Comparison of ENCODE assay signal across 25 cellular contexts in genomic region chr7:71251706-71252105, GRCh38.
"Had no signal": no experiment of that assay in that cellular context is flagged by ENCODE, and none has a peak within 500 bp of the region (broad histone marks: within the 10 kb centered on the region; RNA-seq: fewer than 3 reads in every experiment).

No MANE protein-coding gene starts in this region.

- ATAC-seq: left colon; left lung; lower lobe of right lung; naive thymus-derived CD8-positive, alpha-beta T cell; pancreas; right lobe of liver; stimulated activated memory B cell treated with anti-CD40 and anti-IgM and Interleukin-4, amounts not matched to agents 10 μg/mL and 1 μg/mL and 100 μg/mL, for 72 hours; stimulated activated naive CD8-positive, alpha-beta T cell treated with anti-CD3 and anti-CD28 coated beads, Interleukin-15, amount 100 ng/mL, for 72 hours had no signal

- H3K27ac ChIP-seq: left lung, lower lobe of right lung, pancreas, right atrium auricular region, right lobe of liver, tibial nerve, uterus had no signal

- FAIRE-seq: kidney, pancreas had no signal

- H3K27me3 ChIP-seq: left lung, pancreas, right atrium auricular region, right lobe of liver, tibial nerve, uterus had no signal

- H3K4me1 Mint-ChIP-seq: naive thymus-derived CD8-positive, alpha-beta T cell; neural crest cell; stimulated activated memory B cell treated with anti-CD40 and anti-IgM and Interleukin-4, amounts not matched to agents 10 μg/mL and 1 μg/mL and 100 μg/mL, for 72 hours; stimulated activated naive CD8-positive, alpha-beta T cell treated with anti-CD3 and anti-CD28 coated beads, Interleukin-15, amount 100 ng/mL, for 72 hours had no signal

- H3K27me3 Mint-ChIP-seq: stimulated activated memory B cell treated with anti-CD40 and anti-IgM and Interleukin-4, amounts not matched to agents 10 μg/mL and 1 μg/mL and 100 μg/mL, for 72 hours; stimulated activated naive CD8-positive, alpha-beta T cell treated with anti-CD3 and anti-CD28 coated beads, Interleukin-15, amount 100 ng/mL, for 72 hours; type B pancreatic cell had no signal

- H3K9me3 ChIP-seq: lower lobe of right lung, pancreas, right atrium auricular region, right lobe of liver, uterus had no signal

- H3K4me3 Mint-ChIP-seq: naive thymus-derived CD8-positive, alpha-beta T cell; nephron; neural crest cell; stimulated activated memory B cell treated with anti-CD40 and anti-IgM and Interleukin-4, amounts not matched to agents 10 μg/mL and 1 μg/mL and 100 μg/mL, for 72 hours; stimulated activated naive CD8-positive, alpha-beta T cell treated with anti-CD3 and anti-CD28 coated beads, Interleukin-15, amount 100 ng/mL, for 72 hours; type B pancreatic cell had no signal

- H3K36me3 ChIP-seq: left lung, lower lobe of right lung, pancreas, right atrium auricular region, right lobe of liver, tibial nerve, uterus had no signal

- DNase-seq: hippocampal formation; kidney; left colon; left lung; lower lobe of right lung; mammary epithelial cell; mesenchymal stem cell; naive thymus-derived CD8-positive, alpha-beta T cell; nucleus accumbens; pancreas; right lobe of liver; stimulated activated CD4-positive, alpha-beta T cell treated with anti-CD3 and anti-CD28 coated beads, Interleukin-1b, Interleukin-23, amount 100 ng/mL, for 48 hours; stimulated activated CD4-positive, alpha-beta T cell treated with anti-CD3 and anti-CD28 coated beads, Interleukin-2, amount 100 ng/mL, for 48 hours; stimulated activated CD4-positive, alpha-beta T cell treated with anti-CD3 and anti-CD28 coated beads, Interleukin-4, amount 100 ng/mL, for 4 hours; stimulated activated CD8-positive, alpha-beta memory T cell treated with anti-CD3 and anti-CD28 coated beads, Interleukin-4, amount 100 ng/mL, for 48 hours; stimulated activated naive CD4-positive, alpha-beta T cell treated with Interleukin-2 at 50 U/mL for 16 hours; stimulated activated naive CD8-positive, alpha-beta T cell treated with anti-CD3 and anti-CD28 coated beads, Interleukin-15, amount 100 ng/mL, for 72 hours; uterus had no signal

- H3K9me3 Mint-ChIP-seq: neural crest cell had no signal

- H3K36me3 Mint-ChIP-seq: stimulated activated memory B cell treated with anti-CD40 and anti-IgM and Interleukin-4, amounts not matched to agents 10 μg/mL and 1 μg/mL and 100 μg/mL, for 72 hours; type B pancreatic cell had no signal

- H3K4me1 ChIP-seq: left lung, lower lobe of right lung, pancreas, right atrium auricular region, right lobe of liver, tibial nerve, uterus had no signal

- H3K4me3 ChIP-seq: left lung, lower lobe of right lung, pancreas, right atrium auricular region, right lobe of liver, smooth muscle cell, tibial nerve, uterus had no signal

- H3K27ac Mint-ChIP-seq: naive thymus-derived CD8-positive, alpha-beta T cell; nephron; stimulated activated memory B cell treated with anti-CD40 and anti-IgM and Interleukin-4, amounts not matched to agents 10 μg/mL and 1 μg/mL and 100 μg/mL, for 72 hours; stimulated activated naive CD8-positive, alpha-beta T cell treated with anti-CD3 and anti-CD28 coated beads, Interleukin-15, amount 100 ng/mL, for 72 hours; type B pancreatic cell had no signal
